9 cellular contexts compared by ENCODE assay signal in the genomic region with DNA sequence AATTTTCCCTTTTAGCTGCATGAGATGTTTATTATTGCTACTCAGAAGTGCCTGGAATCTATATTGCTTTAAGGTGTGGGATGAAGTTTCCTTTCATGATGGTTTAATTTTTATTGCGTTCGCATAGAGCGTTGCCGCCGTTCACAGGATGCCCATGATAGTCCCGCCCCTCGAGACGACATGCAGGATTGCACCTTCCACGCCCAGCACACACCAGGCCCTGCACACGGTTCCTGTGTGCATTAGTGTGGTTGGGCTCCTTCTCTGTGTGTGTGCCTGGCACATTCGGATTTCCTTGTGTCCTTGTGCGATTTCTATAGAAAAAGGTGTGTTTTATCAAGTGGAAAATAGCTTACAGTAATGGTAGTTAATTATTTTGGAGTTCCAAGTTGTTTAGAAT.
"Had no signal": no experiment of that assay in that cellular context is flagged by ENCODE, and none has a peak within 500 bp of the region (broad histone marks: within the 10 kb centered on the region; RNA-seq: fewer than 3 reads in every experiment).

No MANE protein-coding gene starts in this region.

- H3K4me3 Mint-ChIP-seq: IgD-negative memory B cell had no signal

- H3K4me3 ChIP-seq: GM23248, HAP-1 had no signal

- H3K36me3 ChIP-seq: HAP-1 had no signal

- H3K9me3 ChIP-seq: HAP-1 had no signal

- H3K27me3 Mint-ChIP-seq: IgD-negative memory B cell had no signal

- H3K9ac ChIP-seq: GM23248 had no signal

- ATAC-seq: HCT116, HepG2 had no signal

- DNase-seq: GM23248, GOT3, H7, KBM-7 had no signal

- H3K27ac ChIP-seq: GM23248, HL-60 had no signal

- H2AFZ ChIP-seq: GM23248 had no signal

- H3K27ac Mint-ChIP-seq: IgD-negative memory B cell had no signal

- H3K4me1 ChIP-seq: HAP-1 had no signal
